ENCODE assay signal across 18 cellular contexts in the genomic region with DNA sequence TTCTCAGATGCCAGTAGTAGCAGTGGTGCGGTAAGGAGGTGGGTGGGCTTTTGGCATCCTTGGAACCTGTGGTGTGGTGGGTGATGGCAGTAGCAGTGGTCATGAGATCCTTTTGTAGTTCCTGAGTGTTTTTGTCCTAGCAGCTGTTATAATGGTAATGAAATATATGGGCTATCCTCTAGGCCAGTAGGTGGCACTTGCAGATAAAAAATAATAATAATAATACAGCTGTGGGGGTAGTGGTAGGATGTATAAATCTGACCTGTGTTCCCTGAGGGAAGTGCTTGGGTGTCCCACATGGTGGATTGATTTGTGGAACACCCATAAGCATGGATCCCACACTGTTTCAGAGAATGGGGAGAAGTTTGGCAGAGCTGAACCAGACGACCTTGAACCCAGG.
A peak's percentile ranks its signal among the peaks of the same experiment; 100 is the strongest.
DNase-seq lines count a peak whose midpoint lies in the region; ATAC-seq and TF ChIP-seq lines count a peak whose summit lies in the region.
"Had no signal": no experiment of that assay in that cellular context is flagged by ENCODE, and none has a peak within 500 bp of the region (broad histone marks: within the 10 kb centered on the region; RNA-seq: fewer than 3 reads in every experiment).

No MANE protein-coding gene starts in this region.

- TF ChIP-seq CTCF in LNCaP clone FGC (IDR thresholded peaks at IDR 0.05; ENCODE audit: control insufficient read depth, extremely low read depth, insufficient read depth) (peak; percentile 26; the same call in 1 of the 2 replicates), WERI-Rb-1 (IDR thresholded peaks at IDR 0.05; ENCODE audit: low read depth, low read length) (0 out of 2 replicates have a peak, but pooled peaks have one; percentile 8), kidney epithelial cell (IDR thresholded peaks at IDR 0.05; ENCODE audit: insufficient read depth, low read length, poor library complexity, severe bottlenecking) (peak; percentile 5)

- H3K27me3 ChIP-seq in WERI-Rb-1 (ENCODE audit: insufficient read depth, low read depth, severe bottlenecking) = no peaks in the 10 kb centered on the region
- H3K27me3 ChIP-seq in kidney epithelial cell (ENCODE audit: control insufficient read depth, insufficient read depth, low read length) = no peaks in the 10 kb centered on the region
- H3K27me3 ChIP-seq: gastrocnemius medialis, right lobe of liver, vagina had no signal

- DNase-seq in AML-193 (lab: John Stamatoyannopoulos, UW) = peak; percentile 40 to 45
- no peak for DNase-seq in LNCaP clone FGC (ENCODE audit: low read depth)
- DNase-seq in WERI-Rb-1 = no peak
- no peak for DNase-seq in kidney epithelial cell (ENCODE audit: low read depth)
- no peak for DNase-seq in NOMO-1 treated with DMSO at 0.1 percent for 48 hours (lab: John Stamatoyannopoulos, UW; ENCODE audit: unreplicated experiment)
- no peak for DNase-seq in DMS 273 treated with DMSO at 0.1 percent for 48 hours (lab: John Stamatoyannopoulos, UW)
- DNase-seq: activated CD4-positive, alpha-beta T cell treated with anti-CD3 and anti-CD28 coated beads for 1 hour; amygdala; gastrocnemius medialis; IMR-90; NCI-H1417; NCI-H2171 treated with DMSO at 0.1 percent for 48 hours; right lobe of liver; SHP77; stimulated activated CD4-positive, alpha-beta T cell treated with anti-CD3 and anti-CD28 coated beads, Interleukin-2, amount 100 ng/mL, for 24 hours had no signal

- H3K4me3 ChIP-seq in LNCaP clone FGC (ENCODE audit: low read depth, low read length) (no peak overlapping the region), WERI-Rb-1 (ENCODE audit: low read depth, low read length) (no peak overlapping the region), kidney epithelial cell (ENCODE audit: low read depth, low read length) (no peak overlapping the region)
- H3K4me3 ChIP-seq: gastrocnemius medialis, right lobe of liver, vagina had no signal

- H3K9me3 ChIP-seq in WERI-Rb-1 (ENCODE audit: severe bottlenecking) = no peaks in the 10 kb centered on the region
- H3K9me3 ChIP-seq: gastrocnemius medialis, right lobe of liver, vagina had no signal

- no peak overlapping the region for H3K27ac ChIP-seq in WERI-Rb-1
- H3K27ac ChIP-seq: gastrocnemius medialis, right lobe of liver, vagina had no signal

- no peak for ATAC-seq in HG03442 (IDR thresholded peaks at IDR 0.05; ENCODE audit: unreplicated experiment)
- no peak for ATAC-seq in GM21723 (IDR thresholded peaks at IDR 0.05; ENCODE audit: unreplicated experiment)
- ATAC-seq: gastrocnemius medialis had no signal

- H3K36me3 ChIP-seq in WERI-Rb-1 (no peaks in the 10 kb centered on the region), kidney epithelial cell (ENCODE audit: control insufficient read depth, insufficient read depth, low read length) (no peaks in the 10 kb centered on the region)
- H3K36me3 ChIP-seq: gastrocnemius medialis, right lobe of liver, vagina had no signal

Comparison
In these comparisons a context has a peak if more than half of its experiments do, and no peak if none do; other contexts are left out.
1. DNase-seq: peak in AML-193 (2 of 2); none in LNCaP clone FGC (single experiment), WERI-Rb-1 (single experiment), kidney epithelial cell (single experiment), NOMO-1 treated with DMSO at 0.1 percent for 48 hours (single experiment) and DMS 273 treated with DMSO at 0.1 percent for 48 hours (single experiment).
2. Peak in every context shown above with its lines, with median percentiles within 50 percentile points of each other: CTCF ChIP-seq.